In the genomic region with DNA sequence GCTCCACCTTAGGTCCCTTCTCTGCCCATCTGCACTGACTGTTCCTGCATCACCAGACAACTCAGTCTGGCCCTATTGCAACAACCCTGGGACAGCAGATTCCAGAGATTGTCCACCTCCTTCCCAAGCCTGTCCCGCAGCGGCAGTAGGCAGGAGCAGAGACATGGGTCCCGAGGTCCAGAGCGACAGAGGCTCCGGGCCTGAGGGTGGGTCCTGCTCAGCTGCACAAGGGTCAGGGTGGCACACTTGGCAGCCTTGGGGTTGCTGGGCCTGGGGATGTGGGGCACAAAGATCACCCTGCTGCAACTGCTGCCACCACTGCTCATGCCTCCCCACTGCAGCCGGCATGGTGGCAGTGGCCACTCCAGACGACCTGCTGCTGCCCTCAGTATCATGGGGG, we compare ENCODE assay signal across 7 cellular contexts.
"Had no signal": no experiment of that assay in that cellular context is flagged by ENCODE, and none has a peak within 500 bp of the region (broad histone marks: within the 10 kb centered on the region; RNA-seq: fewer than 3 reads in every experiment).

No MANE protein-coding gene starts in this region.

- H3K27me3 Mint-ChIP-seq: IgD-negative memory B cell had no signal

- H3K4me1 Mint-ChIP-seq: IgD-negative memory B cell had no signal

- ATAC-seq: HepG2, K562 had no signal

- DNase-seq: IMR-90, KBM-7, KG1 had no signal

- H3K27ac ChIP-seq: HL-60 had no signal

- H3K4me3 Mint-ChIP-seq: IgD-negative memory B cell had no signal

- H3K27ac Mint-ChIP-seq: IgD-negative memory B cell had no signal

- H3K4me3 ChIP-seq: K562 had no signal

- H3K36me3 Mint-ChIP-seq: IgD-negative memory B cell had no signal
